12 cellular contexts compared by ENCODE assay signal in genomic region chr11:73269353-73270088, GRCh38. TPM values are rescaled to one million over a fixed set of nuclear protein-coding genes. Genes with fewer than 3 reads are reported as not detected.
DNase-seq lines count a peak whose midpoint lies in the region; TF ChIP-seq lines count a peak whose summit lies in the region.
"Had no signal": no experiment of that assay in that cellular context is flagged by ENCODE, and none has a peak within 500 bp of the region (broad histone marks: within the 10 kb centered on the region; RNA-seq: fewer than 3 reads in every experiment).

No MANE protein-coding gene starts in this region.

- H3K4me3 ChIP-seq in spleen = peak overlapping the region in 3 of 8 donors; percentile 35 to 65 (median 44)
- H3K4me3 ChIP-seq: psoas muscle, SJSA1 had no signal

- H3K27ac Mint-ChIP-seq in activated T-cell treated with anti-CD3 and anti-CD28 coated beads, Interleukin-2, amount 50 U/mL, for 24 hours = no peak overlapping the region
- peak overlapping the region in 1 of 6 donors; percentile 11 for H3K27ac Mint-ChIP-seq in immature natural killer cell
- H3K27ac Mint-ChIP-seq in T-helper 2 cell treated with Interferon-gamma antibody and Interleukin-4, amounts not matched to agents 5 μg/mL and 100 μg/mL, for 36 hours = no peak overlapping the region

- H3K27me3 ChIP-seq in spleen (replicated peaks in 1 of 7) = peaks cover 0 to 18% (median 5%) of the 10 kb centered on the region in 7 donors
- H3K27me3 ChIP-seq: SJSA1 had no signal

- peak; percentile 12 for DNase-seq in activated T-cell treated with anti-CD3 and anti-CD28 coated beads, Interleukin-2, amount 50 U/mL, for 24 hours
- no peak for DNase-seq in activated T-cell treated with anti-CD3 and anti-CD28 coated beads for 4 hours
- peak; percentile 38 for DNase-seq in NCI-H345 (lab: John Stamatoyannopoulos, UW)
- peak; percentile 49 for DNase-seq in iPS-NIHi11 (ENCODE audit: low spot score)
- DNase-seq in spleen = no peak
- DNase-seq in immature natural killer cell = no peak
- no peak for DNase-seq in SKM-1 (lab: John Stamatoyannopoulos, UW; ENCODE audit: unreplicated experiment)
- no peak for DNase-seq in T-helper 2 cell treated with Interferon-gamma antibody and Interleukin-4, amounts not matched to agents 5 μg/mL and 100 μg/mL, for 36 hours (ENCODE audit: low spot score)
- DNase-seq: NCI-H1105; psoas muscle; stimulated activated CD4-positive, alpha-beta T cell treated with anti-CD3 and anti-CD28 coated beads, Interleukin-1b, Interleukin-23, amount 100 ng/mL, for 48 hours had no signal

- 53 to 77% (median 72%) methylated on average over 7 to 8 of the region's 8 CpGs for WGBS in spleen, 5 donors

- peaks cover 8% of the 10 kb centered on the region for H3K27me3 Mint-ChIP-seq in activated T-cell treated with anti-CD3 and anti-CD28 coated beads, Interleukin-2, amount 50 U/mL, for 24 hours
- H3K27me3 Mint-ChIP-seq in immature natural killer cell (ENCODE audit: low read depth in 3 of 3) = peaks cover 2 to 5% (median 4%) of the 10 kb centered on the region in 3 donors
- peaks cover 22% of the 10 kb centered on the region for H3K27me3 Mint-ChIP-seq in T-helper 2 cell treated with Interferon-gamma antibody and Interleukin-4, amounts not matched to agents 5 μg/mL and 100 μg/mL, for 36 hours (ENCODE audit: low read depth)

- intact Hi-C loops in spleen (cut with DNase I; ENCODE audit: low total_unique reads) = no loop called here

- no peaks in the 10 kb centered on the region for H3K36me3 ChIP-seq in spleen
- H3K36me3 ChIP-seq: SJSA1 had no signal

- no peak for TF ChIP-seq POLR2A in spleen (IDR thresholded peaks at IDR 0.05)

- H3K4me3 Mint-ChIP-seq in activated T-cell treated with anti-CD3 and anti-CD28 coated beads, Interleukin-2, amount 50 U/mL, for 24 hours = no peak overlapping the region
- peak overlapping the region in 1 of 5 donors; percentile 36 for H3K4me3 Mint-ChIP-seq in immature natural killer cell
- H3K4me3 Mint-ChIP-seq in T-helper 2 cell treated with Interferon-gamma antibody and Interleukin-4, amounts not matched to agents 5 μg/mL and 100 μg/mL, for 36 hours = no peak overlapping the region

- TF ChIP-seq CTCF in spleen (IDR thresholded peaks at IDR 0.05 in 8 of 11, conservative IDR thresholded peaks at IDR 0.05 in 3 of 11) = no peak

- no peaks in the 10 kb centered on the region for H3K9me3 ChIP-seq in spleen
- H3K9me3 ChIP-seq: psoas muscle, SJSA1 had no signal

- H3K4me1 ChIP-seq in spleen = peaks cover 8 to 78% (median 51%) of the 10 kb centered on the region in 6 donors
- H3K4me1 ChIP-seq: SJSA1 had no signal

- no peaks in the 10 kb centered on the region for H3K4me1 Mint-ChIP-seq in activated T-cell treated with anti-CD3 and anti-CD28 coated beads, Interleukin-2, amount 50 U/mL, for 24 hours (ENCODE audit: low read depth)
- H3K4me1 Mint-ChIP-seq in immature natural killer cell = no peaks in the 10 kb centered on the region
- H3K4me1 Mint-ChIP-seq in T-helper 2 cell treated with Interferon-gamma antibody and Interleukin-4, amounts not matched to agents 5 μg/mL and 100 μg/mL, for 36 hours (ENCODE audit: low read depth) = no peaks in the 10 kb centered on the region

- no peaks in the 10 kb centered on the region for H3K36me3 Mint-ChIP-seq in activated T-cell treated with anti-CD3 and anti-CD28 coated beads, Interleukin-2, amount 50 U/mL, for 24 hours (ENCODE audit: low read depth)
- no peaks in the 10 kb centered on the region for H3K36me3 Mint-ChIP-seq in immature natural killer cell
- no peaks in the 10 kb centered on the region for H3K36me3 Mint-ChIP-seq in T-helper 2 cell treated with Interferon-gamma antibody and Interleukin-4, amounts not matched to agents 5 μg/mL and 100 μg/mL, for 36 hours (ENCODE audit: low read depth)

- H3K27ac ChIP-seq in spleen = peak overlapping the region in 7 of 8 donors; percentile 16 to 78 (median 67)
- H3K27ac ChIP-seq: psoas muscle, SJSA1 had no signal

- H3K9me3 Mint-ChIP-seq in activated T-cell treated with anti-CD3 and anti-CD28 coated beads, Interleukin-2, amount 50 U/mL, for 24 hours = no peaks in the 10 kb centered on the region
- H3K9me3 Mint-ChIP-seq in immature natural killer cell = no peaks in the 10 kb centered on the region
- no peaks in the 10 kb centered on the region for H3K9me3 Mint-ChIP-seq in T-helper 2 cell treated with Interferon-gamma antibody and Interleukin-4, amounts not matched to agents 5 μg/mL and 100 μg/mL, for 36 hours

RNA-seq across cellular contexts. Expression of gene P2RY6, which starts 2.6 kb away (rescaled TPM):
- total RNA-seq in spleen = 100 to 1,000 TPM in 1 of 7 donors, 10 to 100 TPM in 6; 41.1 to 109 (median 63.9) TPM
- polyA plus RNA-seq in spleen = 10 to 100 TPM in 2 of 3 donors, 1 to 10 TPM in 1; 8.2 to 25.2 (median 10.6) TPM
- 1 to 10 TPM in 1 of 3 donors, not detected in 2; 3.0 TPM for polyA plus RNA-seq in immature natural killer cell
- total RNA-seq: SJSA1 had no signal

RNA-seq across cellular contexts. Expression of gene ARHGEF17, which starts 38.6 kb away (rescaled TPM):
- 10 to 100 TPM; 21.5 to 48.5 (median 41.6) TPM for total RNA-seq in spleen
- 10 to 100 TPM in 1 of 3 donors, 1 to 10 TPM in 2; 5.1 to 17.0 (median 6.3) TPM for polyA plus RNA-seq in spleen
- polyA plus RNA-seq in immature natural killer cell = not detected

RNA-seq across cellular contexts. Expression of gene P2RY2, which starts 51.4 kb away (rescaled TPM):
- total RNA-seq in spleen = 10 to 100 TPM in 5 of 7 donors, 1 to 10 TPM in 2; 8.3 to 17.5 (median 12.0) TPM
- 1 to 10 TPM in 2 of 3 donors, under 1 TPM in 1; 0.99 to 3.3 (median 1.2) TPM for polyA plus RNA-seq in spleen
- polyA plus RNA-seq in immature natural killer cell = under 1 TPM in 1 of 3 donors, not detected in 2; 0.30 TPM
- total RNA-seq: SJSA1 had no signal

Comparison
In these comparisons a context has a peak if more than half of its experiments do, and no peak if none do; other contexts are left out.
1. DNase-seq: peak in activated T-cell treated with anti-CD3 and anti-CD28 coated beads, Interleukin-2, amount 50 U/mL, for 24 hours (single experiment), NCI-H345 (single experiment) and iPS-NIHi11 (single experiment); none in activated T-cell treated with anti-CD3 and anti-CD28 coated beads for 4 hours (single experiment), spleen (single experiment), immature natural killer cell (0 of 3), SKM-1 (single experiment) and T-helper 2 cell treated with Interferon-gamma antibody and Interleukin-4, amounts not matched to agents 5 μg/mL and 100 μg/mL, for 36 hours (single experiment).
2. RNA of gene ARHGEF17, which starts 38.6 kb away (polyA plus RNA-seq): 5.1 to 17.0 TPM in spleen; not detected in immature natural killer cell; every median in the first group is over 4 times any median in the second.